8 cellular contexts compared by ENCODE assay signal in genomic region chr6:13445005-13445743, GRCh38. TPM values are rescaled to one million over a fixed set of nuclear protein-coding genes. Genes with fewer than 3 reads are reported as not detected.
A peak's percentile ranks its signal among the peaks of the same experiment; 100 is the strongest.
DNase-seq lines count a peak whose midpoint lies in the region; ATAC-seq and TF ChIP-seq lines count a peak whose summit lies in the region.

No MANE protein-coding gene starts in this region.

- H3K27me3 ChIP-seq in CD8-positive, alpha-beta T cell (ENCODE audit: insufficient read depth, low read length), result no peaks in the 10 kb centered on the region
- H3K27me3 ChIP-seq in stomach, result no peaks in the 10 kb centered on the region

- peaks cover 30% of the 10 kb centered on the region for H3K4me1 Mint-ChIP-seq in CD8-positive, alpha-beta T cell (ENCODE audit: low read depth)

- TF ChIP-seq CTCF in CD8-positive, alpha-beta T cell (IDR thresholded peaks at IDR 0.05), result no peak
- TF ChIP-seq CTCF in stomach (IDR thresholded peaks at IDR 0.05), result no peak

- TF ChIP-seq POLR2A in stomach (IDR thresholded peaks at IDR 0.05), result no peak

- CTCF ChIA-PET in CD8-positive, alpha-beta T cell (lab: Charles Lee), result interaction anchor here (1.3 to 1.7 kb wide), 3 partner anchors 9 to 92 kb away, joined by 3 to 6 read pairs (median 5); no protein-coding TSS in a partner anchor

- TF ChIP-seq EP300 in stomach (IDR thresholded peaks at IDR 0.05), result no peak

- H3K27ac Mint-ChIP-seq in CD8-positive, alpha-beta T cell, result no peak overlapping the region

- ATAC-seq in CD8-positive, alpha-beta T cell, result no peak
- ATAC-seq in left ventricle myocardium superior (peak; percentile 55), GM18870 (IDR thresholded peaks at IDR 0.05; ENCODE audit: unreplicated experiment) (no peak), GM18907 (IDR thresholded peaks at IDR 0.05; ENCODE audit: unreplicated experiment) (no peak)

- peaks cover 12% of the 10 kb centered on the region for H3K4me1 ChIP-seq in CD8-positive, alpha-beta T cell (ENCODE audit: insufficient read depth, low read length)
- H3K4me1 ChIP-seq in stomach, result peaks cover 29 to 77% (median 57%) of the 10 kb centered on the region in 4 donors

- POLR2A ChIA-PET in CD8-positive, alpha-beta T cell (lab: Charles Lee), result interaction anchor here (1.3 kb wide), 1 partner anchor 12 kb away, joined by 3 read pairs; no protein-coding TSS in a partner anchor

- no peaks in the 10 kb centered on the region for H3K9me3 Mint-ChIP-seq in CD8-positive, alpha-beta T cell

- no peak overlapping the region for H3K4me3 Mint-ChIP-seq in CD8-positive, alpha-beta T cell

- no peaks in the 10 kb centered on the region for H3K27me3 Mint-ChIP-seq in CD8-positive, alpha-beta T cell (ENCODE audit: low read depth)

- no peak overlapping the region for H3K27ac ChIP-seq in CD8-positive, alpha-beta T cell (ENCODE audit: low read depth, low read length)
- H3K27ac ChIP-seq in SK-N-MC (peak overlapping the region; percentile 44; the same call in 1 of the 2 replicates), stomach (peak overlapping the region; percentile 50 to 91 (median 75))

- WGBS in stomach, 5 donors, result 17 to 32% (median 26%) methylated on average over 9 of the region's 9 CpGs

- H3K4me3 ChIP-seq in CD8-positive, alpha-beta T cell (ENCODE audit: low read depth, low read length), result no peak overlapping the region
- H3K4me3 ChIP-seq in Jurkat, Clone E6-1 (ENCODE audit: low read length), result no peak overlapping the region
- H3K4me3 ChIP-seq in SK-N-MC (peak overlapping the region; percentile 55), stomach (peak overlapping the region in 1 of 4 donors; percentile 11)

- DNase-seq in CD8-positive, alpha-beta T cell, result peak in 4 of 7 experiments; percentile 21 to 59 (median 34)
- peak; percentile 93 for DNase-seq in Jurkat, Clone E6-1 (ENCODE audit: low read depth, low spot score)
- peak; percentile 53 for DNase-seq in SK-N-MC (ENCODE audit: low read depth, low spot score)
- DNase-seq in left ventricle myocardium superior, result peak; percentile 77
- DNase-seq in stomach, result peak; percentile 68
- no peak for DNase-seq in SKM-1 (lab: John Stamatoyannopoulos, UW; ENCODE audit: unreplicated experiment)

- H3K9me3 ChIP-seq in CD8-positive, alpha-beta T cell (ENCODE audit: low read length), result no peaks in the 10 kb centered on the region
- H3K9me3 ChIP-seq in SK-N-MC (ENCODE audit: low read depth, low read length) (no peaks in the 10 kb centered on the region), stomach (no peaks in the 10 kb centered on the region)

- intact Hi-C loops in CD8-positive, alpha-beta T cell (cut with DNase I, micrococcal nuclease), result no loop called here
- intact Hi-C loops in left ventricle myocardium superior (cut with micrococcal nuclease) (no loop called here), stomach (cut with DNase I; ENCODE audit: low total_unique reads) (no loop called here)

- H3K9ac ChIP-seq in SK-N-MC (ENCODE audit: insufficient read length), result no peak overlapping the region

- H3K36me3 ChIP-seq in CD8-positive, alpha-beta T cell (ENCODE audit: insufficient read depth, low read length), result no peaks in the 10 kb centered on the region
- H3K36me3 ChIP-seq in SK-N-MC (ENCODE audit: insufficient read depth, low read length), result no peaks in the 10 kb centered on the region; the same call in 1 of the 2 replicates
- no peaks in the 10 kb centered on the region for H3K36me3 ChIP-seq in stomach

- H3K36me3 Mint-ChIP-seq in CD8-positive, alpha-beta T cell, result no peaks in the 10 kb centered on the region

RNA-seq across cellular contexts. Expression of gene GFOD1, which starts 42.2 kb away (rescaled TPM):
- total RNA-seq in CD8-positive, alpha-beta T cell, result 1 to 10 TPM; 5.6 to 7.6 TPM
- polyA plus RNA-seq in Jurkat, Clone E6-1 (2012; ENCODE audit: insufficient read depth, insufficient read length), result 4.1 TPM
- total RNA-seq in left ventricle myocardium superior, result 33.7 TPM
- total RNA-seq in stomach, result 10 to 100 TPM in 4 of 5 donors, 1 to 10 TPM in 1; 7.6 to 29.4 (median 17.1) TPM
- 1 to 10 TPM in 2 of 3 donors, under 1 TPM in 1; 0.76 to 5.3 (median 1.1) TPM for polyA plus RNA-seq in stomach
